Comparison of ENCODE assay signal across 16 cellular contexts in genomic region chr5:6453937-6454560, GRCh38. TPM values are rescaled to one million over a fixed set of nuclear protein-coding genes. Genes with fewer than 3 reads are reported as not detected.
"Had no signal": no experiment of that assay in that cellular context is flagged by ENCODE, and none has a peak within 500 bp of the region (broad histone marks: within the 10 kb centered on the region; RNA-seq: fewer than 3 reads in every experiment).

No MANE protein-coding gene starts in this region.

- H3K27ac ChIP-seq: esophagus muscularis mucosa, ovary had no signal

- H3K4me3 ChIP-seq: esophagus muscularis mucosa, ovary, smooth muscle cell, transverse colon had no signal

- H3K9me3 Mint-ChIP-seq: activated CD4-positive, alpha-beta memory T cell treated with anti-CD3 and anti-CD28 coated beads for 36 hours; activated T-cell treated with anti-CD3 and anti-CD28 coated beads, Interleukin-2, amount 50 U/mL, for 4 hours; neural crest cell; stimulated activated effector memory CD8-positive, alpha-beta T cell treated with anti-CD3 and anti-CD28 coated beads, Interleukin-12 subunit alpha, Interleukin-12 subunit beta, amount 100 ng/mL, for 72 hours had no signal

- FAIRE-seq: endometrium, kidney had no signal

- H3K36me3 Mint-ChIP-seq: activated CD4-positive, alpha-beta memory T cell treated with anti-CD3 and anti-CD28 coated beads for 36 hours; activated naive CD8-positive, alpha-beta T cell; stimulated activated effector memory CD8-positive, alpha-beta T cell treated with anti-CD3 and anti-CD28 coated beads, Interleukin-12 subunit alpha, Interleukin-12 subunit beta, amount 100 ng/mL, for 72 hours had no signal

- ATAC-seq: activated T-cell treated with anti-CD3 and anti-CD28 coated beads, Interleukin-2, amount 50 U/mL, for 4 hours; stimulated activated effector memory CD8-positive, alpha-beta T cell treated with anti-CD3 and anti-CD28 coated beads, Interleukin-12 subunit alpha, Interleukin-12 subunit beta, amount 100 ng/mL, for 72 hours had no signal

- H3K36me3 ChIP-seq: esophagus muscularis mucosa, ovary, transverse colon had no signal

- H3K27ac Mint-ChIP-seq: activated CD4-positive, alpha-beta memory T cell treated with anti-CD3 and anti-CD28 coated beads for 36 hours; activated naive CD8-positive, alpha-beta T cell; stimulated activated effector memory CD8-positive, alpha-beta T cell treated with anti-CD3 and anti-CD28 coated beads, Interleukin-12 subunit alpha, Interleukin-12 subunit beta, amount 100 ng/mL, for 72 hours had no signal

- H3K9me3 ChIP-seq: esophagus muscularis mucosa, ovary, transverse colon had no signal

- H3K4me3 Mint-ChIP-seq: activated CD4-positive, alpha-beta memory T cell treated with anti-CD3 and anti-CD28 coated beads for 36 hours; activated naive CD8-positive, alpha-beta T cell; activated T-cell treated with anti-CD3 and anti-CD28 coated beads, Interleukin-2, amount 50 U/mL, for 4 hours; neural crest cell; stimulated activated effector memory CD8-positive, alpha-beta T cell treated with anti-CD3 and anti-CD28 coated beads, Interleukin-12 subunit alpha, Interleukin-12 subunit beta, amount 100 ng/mL, for 72 hours had no signal

- DNase-seq: activated CD4-positive, alpha-beta memory T cell treated with anti-CD3 and anti-CD28 coated beads for 36 hours; activated CD4-positive, alpha-beta T cell treated with anti-CD3 and anti-CD28 coated beads for 1 hour; activated gamma-delta T cell; activated T-cell treated with anti-CD3 and anti-CD28 coated beads, Interleukin-2, amount 50 U/mL, for 4 hours; amygdala; kidney; ovary; retina; transverse colon had no signal

RNA-seq across cellular contexts. Expression of gene UBE2QL1, which starts 5.4 kb away (rescaled TPM):
- total RNA-seq: activated CD4-positive, alpha-beta memory T cell treated with anti-CD3 and anti-CD28 coated beads for 36 hours; activated T-cell treated with anti-CD3 and anti-CD28 coated beads, Interleukin-2, amount 50 U/mL, for 4 hours; fibroblast of villous mesenchyme had no signal
